Comparison of ENCODE assay signal across 27 cellular contexts in the genomic region with DNA sequence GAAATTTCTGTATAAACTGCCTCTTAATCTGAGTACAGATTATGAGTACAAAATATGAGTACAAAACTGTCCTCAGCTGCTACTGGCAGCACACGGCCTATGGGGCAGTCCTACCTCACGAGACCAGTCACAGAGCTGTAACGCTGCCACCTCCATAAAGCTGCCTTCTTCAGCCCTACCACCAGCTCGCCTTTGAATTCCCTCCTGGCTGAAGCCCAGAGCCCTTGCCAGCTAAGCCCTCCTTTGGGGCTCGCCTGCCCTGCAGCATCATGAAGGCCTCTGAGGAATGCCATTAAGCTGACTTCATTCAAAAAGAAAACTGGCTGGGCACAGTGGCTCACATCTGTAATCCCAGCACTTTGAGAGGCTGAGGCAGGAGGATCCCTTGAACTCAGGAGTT.
DNase-seq lines count a peak whose midpoint lies in the region; ATAC-seq and TF ChIP-seq lines count a peak whose summit lies in the region.
"Had no signal": no experiment of that assay in that cellular context is flagged by ENCODE, and none has a peak within 500 bp of the region (broad histone marks: within the 10 kb centered on the region; RNA-seq: fewer than 3 reads in every experiment).

No MANE protein-coding gene starts in this region.

- no peaks in the 10 kb centered on the region for H3K27me3 ChIP-seq in Caco-2 (replicated peaks; ENCODE audit: control insufficient read depth, insufficient read depth, low read length)
- no peaks in the 10 kb centered on the region for H3K27me3 ChIP-seq in sigmoid colon
- H3K27me3 ChIP-seq in CD4-positive, alpha-beta memory T cell (ENCODE audit: insufficient read depth, low read length), result no peaks in the 10 kb centered on the region
- H3K27me3 ChIP-seq: adrenal gland, BLaER1, breast epithelium, stomach, transverse colon had no signal

- H3K4me3 Mint-ChIP-seq in Caco-2 (ENCODE audit: unreplicated experiment), result no peak overlapping the region
- no peak overlapping the region for H3K4me3 Mint-ChIP-seq in brain
- H3K4me3 Mint-ChIP-seq in stimulated activated memory B cell treated with anti-CD40 and anti-IgM and Interleukin-4, amounts not matched to agents 10 μg/mL and 1 μg/mL and 100 μg/mL, for 72 hours, result no peak overlapping the region
- no peak overlapping the region for H3K4me3 Mint-ChIP-seq in CD4-positive, alpha-beta memory T cell
- H3K4me3 Mint-ChIP-seq: activated T-cell treated with anti-CD3 and anti-CD28 coated beads, Interleukin-2, amount 50 U/mL, for 24 hours had no signal

- BruUV-seq in Caco-2 (replicated peaks; lab: Mats Ljungman, UMichigan), result no TSS peak

- no peak overlapping the region for H3K27ac ChIP-seq in HEK293 (ENCODE audit: extremely low read depth, low read depth, low read length)
- peak overlapping the region in 1 of 4 donors; percentile 60 for H3K27ac ChIP-seq in sigmoid colon
- no peak overlapping the region for H3K27ac ChIP-seq in CD4-positive, alpha-beta memory T cell (ENCODE audit: low read depth, low read length)
- H3K27ac ChIP-seq: adrenal gland, BLaER1, breast epithelium, psoas muscle, stomach, transverse colon, VCaP had no signal

- ATAC-seq in stimulated activated memory B cell treated with anti-CD40 and anti-IgM and Interleukin-4, amounts not matched to agents 10 μg/mL and 1 μg/mL and 100 μg/mL, for 72 hours, result no peak
- ATAC-seq: psoas muscle had no signal

- H3K4me1 Mint-ChIP-seq in Caco-2 (ENCODE audit: low read depth, unreplicated experiment) (peaks cover 8% of the 10 kb centered on the region), brain (peaks cover 12% of the 10 kb centered on the region)
- H3K4me1 Mint-ChIP-seq in stimulated activated memory B cell treated with anti-CD40 and anti-IgM and Interleukin-4, amounts not matched to agents 10 μg/mL and 1 μg/mL and 100 μg/mL, for 72 hours, result no peaks in the 10 kb centered on the region
- H3K4me1 Mint-ChIP-seq in CD4-positive, alpha-beta memory T cell, result no peaks in the 10 kb centered on the region

- no peaks in the 10 kb centered on the region for H3K9me3 ChIP-seq in Caco-2
- no peaks in the 10 kb centered on the region for H3K9me3 ChIP-seq in HEK293 (ENCODE audit: control insufficient read depth, insufficient read depth, low read depth, low read length)
- H3K9me3 ChIP-seq in sigmoid colon, result no peaks in the 10 kb centered on the region
- no peaks in the 10 kb centered on the region for H3K9me3 ChIP-seq in CD4-positive, alpha-beta memory T cell (ENCODE audit: control insufficient read depth in 1 of 2, low read length in 2 of 2)
- H3K9me3 ChIP-seq: adrenal gland, BLaER1, breast epithelium, psoas muscle, SK-N-SH, stomach, transverse colon had no signal

- no peak for TF ChIP-seq EP300 in sigmoid colon (IDR thresholded peaks at IDR 0.05)

- H3K36me3 Mint-ChIP-seq in Caco-2 (ENCODE audit: insufficient read depth, unreplicated experiment) (peaks cover 77% of the 10 kb centered on the region), brain (peaks cover 36% of the 10 kb centered on the region)
- peaks cover 43% of the 10 kb centered on the region for H3K36me3 Mint-ChIP-seq in stimulated activated memory B cell treated with anti-CD40 and anti-IgM and Interleukin-4, amounts not matched to agents 10 μg/mL and 1 μg/mL and 100 μg/mL, for 72 hours
- peaks cover 39 to 45% of the 10 kb centered on the region in 2 donors for H3K36me3 Mint-ChIP-seq in CD4-positive, alpha-beta memory T cell

- CTCF ChIA-PET in Caco-2 (lab: Charles Lee), result no interaction called here
- CTCF ChIA-PET in HEK293 (lab: Yijun Ruan, JAX), result interaction anchor here (0.5 to 1.5 kb wide), 2 partner anchors 12 to 167 kb away, joined by 4 to 6 read pairs; no protein-coding TSS in a partner anchor
- CTCF ChIA-PET in CD4-positive, alpha-beta memory T cell (lab: Charles Lee; ENCODE audit: partially characterized antibody), result no interaction called here

- TF ChIP-seq CTCF in Caco-2 (IDR thresholded peaks at IDR 0.05; ENCODE audit: insufficient read depth in 1 of 2, low read depth in 1 of 2, low read length in 1 of 2, severe bottlenecking in 1 of 2, unreplicated experiment in 1 of 2), result no peak
- no peak for TF ChIP-seq CTCF in HEK293 (tag by site-specific recombination; IDR thresholded peaks at IDR 0.05)
- no peak for TF ChIP-seq CTCF in brain (conservative IDR thresholded peaks at IDR 0.05)
- no peak for TF ChIP-seq CTCF in sigmoid colon (IDR thresholded peaks at IDR 0.05)

- H3K9me3 Mint-ChIP-seq in Caco-2 (ENCODE audit: unreplicated experiment) (no peaks in the 10 kb centered on the region), brain (no peaks in the 10 kb centered on the region)
- H3K9me3 Mint-ChIP-seq in stimulated activated memory B cell treated with anti-CD40 and anti-IgM and Interleukin-4, amounts not matched to agents 10 μg/mL and 1 μg/mL and 100 μg/mL, for 72 hours, result no peaks in the 10 kb centered on the region
- peaks cover 0 to 1% (median 0%) of the 10 kb centered on the region in 8 donors for H3K9me3 Mint-ChIP-seq in CD4-positive, alpha-beta memory T cell
- H3K9me3 Mint-ChIP-seq: activated T-cell treated with anti-CD3 and anti-CD28 coated beads, Interleukin-2, amount 50 U/mL, for 24 hours had no signal

- intact Hi-C loops in Caco-2 (cut with micrococcal nuclease; ENCODE audit: unreplicated experiment) (no loop called here), sigmoid colon (cut with DNase I) (no loop called here)
- intact Hi-C loops in CD4-positive, alpha-beta memory T cell (cut with micrococcal nuclease), result no loop called here

- DNase-seq in Caco-2, result no peak
- DNase-seq in sigmoid colon, result peak; percentile 41
- DNase-seq in iPS-NIHi11 (ENCODE audit: low spot score), result no peak
- no peak for DNase-seq in hepatic stellate cell (ENCODE audit: low spot score)
- no peak for DNase-seq in CD4-positive, alpha-beta memory T cell
- DNase-seq: activated CD4-positive, alpha-beta T cell treated with anti-CD3 and anti-CD28 coated beads for 48 hours; activated naive CD4-positive, alpha-beta T cell; activated T-cell treated with anti-CD3 and anti-CD28 coated beads, Interleukin-2, amount 50 U/mL, for 24 hours; Calu3; DND-41; effector CD8-positive, alpha-beta T cell; KG1; NCI-H1436; NCI-H2081 treated with DMSO at 0.1 percent for 48 hours; NCI-H774; psoas muscle; SK-N-SH; stomach; T-helper 2 cell; transverse colon had no signal

- POLR2A ChIA-PET in Caco-2 (lab: Charles Lee) (interaction anchor here (1.3 kb wide), 1 partner anchor 9 kb away, joined by 4 read pairs; no protein-coding TSS in a partner anchor), HEK293 (lab: Yijun Ruan, JAX) (interaction anchor here (0.7 kb wide), 1 partner anchor 45 kb away, joined by 4 read pairs; no protein-coding TSS in a partner anchor)
- POLR2A ChIA-PET in CD4-positive, alpha-beta memory T cell (lab: Charles Lee; ENCODE audit: partially characterized antibody), result no interaction called here

- peaks cover 6% of the 10 kb centered on the region; the same call in 1 of the 2 replicates for H3K4me1 ChIP-seq in Caco-2
- no peaks in the 10 kb centered on the region for H3K4me1 ChIP-seq in HEK293 (ENCODE audit: control insufficient read depth, insufficient read depth, low read length)
- peaks cover 0 to 4% (median 0%) of the 10 kb centered on the region in 4 donors for H3K4me1 ChIP-seq in sigmoid colon
- H3K4me1 ChIP-seq in CD4-positive, alpha-beta memory T cell (ENCODE audit: insufficient read depth, low read length), result no peaks in the 10 kb centered on the region
- H3K4me1 ChIP-seq: adrenal gland, BLaER1, breast epithelium, psoas muscle, stomach, transverse colon had no signal

- H3K36me3 ChIP-seq in Caco-2 (ENCODE audit: control insufficient read depth, insufficient read depth, low read length) (peaks cover 3% of the 10 kb centered on the region; the same call in 1 of the 2 replicates), HEK293 (ENCODE audit: control insufficient read depth in 2 of 2, insufficient read depth in 1 of 2, low read length in 2 of 2) (peaks cover 23 to 31% of the 10 kb centered on the region in 2 experiments), sigmoid colon (peaks cover 0 to 69% (median 8%) of the 10 kb centered on the region in 4 donors)
- peaks cover 10% of the 10 kb centered on the region for H3K36me3 ChIP-seq in CD4-positive, alpha-beta memory T cell (ENCODE audit: insufficient read depth, low read length)
- H3K36me3 ChIP-seq: breast epithelium, transverse colon had no signal

- peak overlapping the region; percentile 72 for H3K27ac Mint-ChIP-seq in Caco-2 (ENCODE audit: unreplicated experiment)
- peak overlapping the region in 3 of 5 experiments; percentile 30 to 73 (median 32) for H3K27ac Mint-ChIP-seq in brain
- no peak overlapping the region for H3K27ac Mint-ChIP-seq in stimulated activated memory B cell treated with anti-CD40 and anti-IgM and Interleukin-4, amounts not matched to agents 10 μg/mL and 1 μg/mL and 100 μg/mL, for 72 hours
- peak overlapping the region in 1 of 7 donors; percentile 30 for H3K27ac Mint-ChIP-seq in CD4-positive, alpha-beta memory T cell
- H3K27ac Mint-ChIP-seq: activated T-cell treated with anti-CD3 and anti-CD28 coated beads, Interleukin-2, amount 50 U/mL, for 24 hours had no signal

- WGBS in sigmoid colon, 2 donors, result 95 to 96% methylated on average over 5 of the region's 5 CpGs

- no peaks in the 10 kb centered on the region for H3K27me3 Mint-ChIP-seq in Caco-2 (ENCODE audit: insufficient read depth, unreplicated experiment)
- no peaks in the 10 kb centered on the region for H3K27me3 Mint-ChIP-seq in brain
- no peaks in the 10 kb centered on the region for H3K27me3 Mint-ChIP-seq in stimulated activated memory B cell treated with anti-CD40 and anti-IgM and Interleukin-4, amounts not matched to agents 10 μg/mL and 1 μg/mL and 100 μg/mL, for 72 hours
- no peaks in the 10 kb centered on the region for H3K27me3 Mint-ChIP-seq in CD4-positive, alpha-beta memory T cell
- H3K27me3 Mint-ChIP-seq: activated T-cell treated with anti-CD3 and anti-CD28 coated beads, Interleukin-2, amount 50 U/mL, for 24 hours had no signal

- H3K4me3 ChIP-seq in Caco-2 (ENCODE audit: low read depth, low read length), result no peak overlapping the region
- no peak overlapping the region for H3K4me3 ChIP-seq in HEK293 (ENCODE audit: low read depth, low read length)
- no peak overlapping the region for H3K4me3 ChIP-seq in sigmoid colon
- H3K4me3 ChIP-seq in CD4-positive, alpha-beta memory T cell (ENCODE audit: low read length in 2 of 2), result no peak overlapping the region
- H3K4me3 ChIP-seq: adrenal gland, BLaER1, breast epithelium, psoas muscle, stomach, transverse colon had no signal

- TF ChIP-seq POLR2A in sigmoid colon (IDR thresholded peaks at IDR 0.05), result no peak

TF ChIP-seq in HEK293, 187 proteins besides CTCF, POLR2A, EP300 and RAD21 (continues in another document):
- TF ChIP-seq ZNF624 (tag by site-specific recombination; IDR thresholded peaks at IDR 0.05) (no peak), ZNF341 (tag by site-specific recombination; IDR thresholded peaks at IDR 0.05; ENCODE audit: low read depth) (no peak), ZNF266 (tag by site-specific recombination; IDR thresholded peaks at IDR 0.05; ENCODE audit: low read depth) (no peak)
